12 cellular contexts compared by ENCODE assay signal in genomic region chr7:144245372-144245771, GRCh38. TPM values are rescaled to one million over a fixed set of nuclear protein-coding genes. Genes with fewer than 3 reads are reported as not detected.
"Had no signal": no experiment of that assay in that cellular context is flagged by ENCODE, and none has a peak within 500 bp of the region (broad histone marks: within the 10 kb centered on the region; RNA-seq: fewer than 3 reads in every experiment).

No MANE protein-coding gene starts in this region.

RNA-seq across cellular contexts. Expression of gene OR2A42, which starts 6.0 kb away (rescaled TPM):
- total RNA-seq: natural killer cell, occipital lobe, progenitor cell of endocrine pancreas, psoas muscle, right cardiac atrium, right lobe of liver, temporal lobe, tibial nerve had no signal
- polyA plus RNA-seq: naive thymus-derived CD4-positive, alpha-beta T cell; neural cell; smooth muscle cell; stomach had no signal

RNA-seq across cellular contexts. Expression of gene OR2A7, which starts 19.2 kb away (rescaled TPM):
- total RNA-seq: occipital lobe had no signal
- polyA plus RNA-seq: neural cell had no signal

RNA-seq across cellular contexts. Expression of gene CTAGE8, which starts 23.7 kb away (rescaled TPM):
- total RNA-seq: occipital lobe had no signal
- polyA plus RNA-seq: neural cell had no signal

RNA-seq across cellular contexts. Expression of gene ARHGEF35, which starts 49.7 kb away (rescaled TPM):
- polyA plus RNA-seq: neural cell had no signal
